2 cellular contexts compared by ENCODE assay signal in the genomic region with DNA sequence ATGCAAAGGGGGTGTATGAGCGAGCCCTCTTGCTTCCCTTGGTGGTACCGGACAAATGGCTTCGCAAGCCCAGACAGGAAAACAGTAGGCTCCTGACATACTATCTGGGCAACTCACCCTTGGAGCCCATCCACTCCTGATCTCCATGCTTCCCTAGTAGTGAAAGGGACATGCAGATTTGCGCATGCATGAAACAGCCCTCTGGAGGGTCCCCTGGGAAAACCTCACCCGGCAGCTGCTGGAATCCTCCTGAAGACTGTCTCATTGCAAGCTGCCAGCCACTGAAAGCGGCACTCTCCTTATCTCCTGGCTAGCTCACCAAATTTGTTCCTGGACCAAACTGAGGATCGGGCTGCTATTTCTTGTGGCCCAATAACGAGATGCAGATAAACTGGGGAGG.
TF ChIP-seq lines count a peak whose summit lies in the region.

No MANE protein-coding gene starts in this region.

TF ChIP-seq in HepG2, 621 proteins besides CTCF, POLR2A, EP300 and RAD21:
- TF ChIP-seq SAP130 (CRISPR knock-in tag; IDR thresholded peaks at IDR 0.05; ENCODE audit: low read depth) (peak; percentile 4; the same call in 1 of the 2 replicates), GLI4 (CRISPR knock-in tag; IDR thresholded peaks at IDR 0.05; ENCODE audit: borderline replicate concordance) (peak; percentile 48; the same call in 1 of the 2 replicates), ZFX (CRISPR knock-in tag; IDR thresholded peaks at IDR 0.05; ENCODE audit: low read depth) (0 out of 2 replicates have a peak, but pooled peaks have one; percentile 11), SALL2 (CRISPR knock-in tag; IDR thresholded peaks at IDR 0.05) (no peak), PITX1 (CRISPR knock-in tag; IDR thresholded peaks at IDR 0.05) (0 out of 2 replicates have a peak, but pooled peaks have one; percentile 5), ZNF644 (CRISPR knock-in tag; IDR thresholded peaks at IDR 0.05; ENCODE audit: low read depth) (0 out of 2 replicates have a peak, but pooled peaks have one; percentile 28), HOXA5 (CRISPR knock-in tag; IDR thresholded peaks at IDR 0.05) (0 out of 2 replicates have a peak, but pooled peaks have one; percentile 46), HDAC2 (CRISPR knock-in tag; IDR thresholded peaks at IDR 0.05) (no peak)

TF ChIP-seq in GM12878, 131 proteins besides CTCF, POLR2A, EP300 and RAD21:
- TF ChIP-seq HDAC2 (IDR thresholded peaks at IDR 0.05) (no peak), PAX8 (IDR thresholded peaks at IDR 0.05) (no peak), ZNF274 (IDR thresholded peaks at IDR 0.05; ENCODE audit: insufficient read depth, insufficient read length) (no peak), SREBF2 (IDR thresholded peaks at IDR 0.05; ENCODE audit: low read length) (no peak), RELA (IDR thresholded peaks at IDR 0.05; ENCODE audit: borderline replicate concordance, partially characterized antibody) (no peak)
- TF ChIP-seq, protein P1, sequence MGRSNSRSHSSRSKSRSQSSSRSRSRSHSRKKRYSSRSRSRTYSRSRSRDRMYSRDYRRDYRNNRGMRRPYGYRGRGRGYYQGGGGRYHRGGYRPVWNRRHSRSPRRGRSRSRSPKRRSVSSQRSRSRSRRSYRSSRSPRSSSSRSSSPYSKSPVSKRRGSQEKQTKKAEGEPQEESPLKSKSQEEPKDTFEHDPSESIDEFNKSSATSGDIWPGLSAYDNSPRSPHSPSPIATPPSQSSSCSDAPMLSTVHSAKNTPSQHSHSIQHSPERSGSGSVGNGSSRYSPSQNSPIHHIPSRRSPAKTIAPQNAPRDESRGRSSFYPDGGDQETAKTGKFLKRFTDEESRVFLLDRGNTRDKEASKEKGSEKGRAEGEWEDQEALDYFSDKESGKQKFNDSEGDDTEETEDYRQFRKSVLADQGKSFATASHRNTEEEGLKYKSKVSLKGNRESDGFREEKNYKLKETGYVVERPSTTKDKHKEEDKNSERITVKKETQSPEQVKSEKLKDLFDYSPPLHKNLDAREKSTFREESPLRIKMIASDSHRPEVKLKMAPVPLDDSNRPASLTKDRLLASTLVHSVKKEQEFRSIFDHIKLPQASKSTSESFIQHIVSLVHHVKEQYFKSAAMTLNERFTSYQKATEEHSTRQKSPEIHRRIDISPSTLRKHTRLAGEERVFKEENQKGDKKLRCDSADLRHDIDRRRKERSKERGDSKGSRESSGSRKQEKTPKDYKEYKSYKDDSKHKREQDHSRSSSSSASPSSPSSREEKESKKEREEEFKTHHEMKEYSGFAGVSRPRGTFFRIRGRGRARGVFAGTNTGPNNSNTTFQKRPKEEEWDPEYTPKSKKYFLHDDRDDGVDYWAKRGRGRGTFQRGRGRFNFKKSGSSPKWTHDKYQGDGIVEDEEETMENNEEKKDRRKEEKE (IDR thresholded peaks at IDR 0.05): no peak
- TF ChIP-seq, protein P2, sequence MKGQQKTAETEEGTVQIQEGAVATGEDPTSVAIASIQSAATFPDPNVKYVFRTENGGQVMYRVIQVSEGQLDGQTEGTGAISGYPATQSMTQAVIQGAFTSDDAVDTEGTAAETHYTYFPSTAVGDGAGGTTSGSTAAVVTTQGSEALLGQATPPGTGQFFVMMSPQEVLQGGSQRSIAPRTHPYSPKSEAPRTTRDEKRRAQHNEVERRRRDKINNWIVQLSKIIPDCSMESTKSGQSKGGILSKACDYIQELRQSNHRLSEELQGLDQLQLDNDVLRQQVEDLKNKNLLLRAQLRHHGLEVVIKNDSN (IDR thresholded peaks at IDR 0.05; ENCODE audit: borderline replicate concordance, extremely low read length, insufficient read depth, low read depth, low read length): no peak
- TF ChIP-seq, protein P3, sequence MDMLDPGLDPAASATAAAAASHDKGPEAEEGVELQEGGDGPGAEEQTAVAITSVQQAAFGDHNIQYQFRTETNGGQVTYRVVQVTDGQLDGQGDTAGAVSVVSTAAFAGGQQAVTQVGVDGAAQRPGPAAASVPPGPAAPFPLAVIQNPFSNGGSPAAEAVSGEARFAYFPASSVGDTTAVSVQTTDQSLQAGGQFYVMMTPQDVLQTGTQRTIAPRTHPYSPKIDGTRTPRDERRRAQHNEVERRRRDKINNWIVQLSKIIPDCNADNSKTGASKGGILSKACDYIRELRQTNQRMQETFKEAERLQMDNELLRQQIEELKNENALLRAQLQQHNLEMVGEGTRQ (IDR thresholded peaks at IDR 0.05; ENCODE audit: borderline replicate concordance, low read depth, low read length): no peak
